ENCODE assay signal across 1 cellular context in the genomic region with DNA sequence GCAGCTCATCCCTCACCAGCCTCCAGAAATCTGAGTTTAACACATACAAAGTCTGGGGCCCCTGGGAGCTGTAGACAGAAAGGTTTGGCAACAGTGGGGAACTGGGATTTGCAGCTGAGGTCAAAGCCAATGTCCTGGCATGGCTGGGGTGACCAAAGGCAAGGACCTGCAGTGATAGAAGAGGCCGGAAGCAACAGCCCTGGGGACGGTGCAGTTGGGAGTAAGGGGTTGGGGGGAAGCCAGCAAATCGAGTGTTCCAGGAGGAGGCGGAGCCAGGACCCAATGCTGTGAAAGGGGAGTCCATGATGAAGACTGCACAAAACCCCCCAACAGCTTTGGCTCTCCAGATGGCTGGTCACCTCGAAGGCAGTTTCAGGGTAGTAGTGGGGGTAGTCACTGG.
TF ChIP-seq lines count a peak whose summit lies in the region.

No MANE protein-coding gene starts in this region.

TF ChIP-seq in WTC11, 78 proteins besides CTCF, POLR2A, EP300 and RAD21 (continued from another document):
- TF ChIP-seq ZNF425 (CRISPR knock-in tag; conservative IDR thresholded peaks at IDR 0.05) = no peak
- TF ChIP-seq JUN (CRISPR knock-in tag; IDR thresholded peaks at IDR 0.05) = no peak
- TF ChIP-seq, protein P1, sequence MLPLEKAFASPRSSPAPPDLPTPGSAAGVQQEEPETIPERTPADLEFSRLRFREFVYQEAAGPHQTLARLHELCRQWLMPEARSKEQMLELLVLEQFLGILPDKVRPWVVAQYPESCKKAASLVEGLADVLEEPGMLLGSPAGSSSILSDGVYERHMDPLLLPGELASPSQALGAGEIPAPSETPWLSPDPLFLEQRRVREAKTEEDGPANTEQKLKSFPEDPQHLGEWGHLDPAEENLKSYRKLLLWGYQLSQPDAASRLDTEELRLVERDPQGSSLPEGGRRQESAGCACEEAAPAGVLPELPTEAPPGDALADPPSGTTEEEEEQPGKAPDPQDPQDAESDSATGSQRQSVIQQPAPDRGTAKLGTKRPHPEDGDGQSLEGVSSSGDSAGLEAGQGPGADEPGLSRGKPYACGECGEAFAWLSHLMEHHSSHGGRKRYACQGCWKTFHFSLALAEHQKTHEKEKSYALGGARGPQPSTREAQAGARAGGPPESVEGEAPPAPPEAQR (CRISPR knock-in tag; IDR thresholded peaks at IDR 0.05) = no peak
- TF ChIP-seq ZNF512 (CRISPR knock-in tag; IDR thresholded peaks at IDR 0.05; ENCODE audit: borderline replicate concordance) = no peak
- no peak for TF ChIP-seq ZNF416 (CRISPR knock-in tag; IDR thresholded peaks at IDR 0.05)
- no peak for TF ChIP-seq IRF1 (CRISPR knock-in tag; IDR thresholded peaks at IDR 0.05)
- TF ChIP-seq ERG (CRISPR knock-in tag; IDR thresholded peaks at IDR 0.05) = no peak
- no peak for TF ChIP-seq ZNF532 (CRISPR knock-in tag; IDR thresholded peaks at IDR 0.05; ENCODE audit: borderline replicate concordance)
- TF ChIP-seq NR1H2 (CRISPR knock-in tag; IDR thresholded peaks at IDR 0.05) = no peak
- TF ChIP-seq FOXP1 (CRISPR knock-in tag; IDR thresholded peaks at IDR 0.05; ENCODE audit: borderline replicate concordance) = no peak
- TF ChIP-seq SOX15 (CRISPR knock-in tag; IDR thresholded peaks at IDR 0.05) = no peak
- no peak for TF ChIP-seq PREB (CRISPR knock-in tag; IDR thresholded peaks at IDR 0.05; ENCODE audit: borderline replicate concordance)
- no peak for TF ChIP-seq TEAD1 (CRISPR knock-in tag; IDR thresholded peaks at IDR 0.05)
